8 cellular contexts compared by ENCODE assay signal in genomic region chr1:185157599-185158469, GRCh38. TPM values are rescaled to one million over a fixed set of nuclear protein-coding genes. Genes with fewer than 3 reads are reported as not detected.
DNase-seq lines count a peak whose midpoint lies in the region; ATAC-seq and TF ChIP-seq lines count a peak whose summit lies in the region.

No MANE protein-coding gene starts in this region.

- peaks cover 27% of the 10 kb centered on the region for H3K79me2 ChIP-seq in PC-3 (ENCODE audit: low read length)

- H3K9me2 ChIP-seq in PC-3 (replicated peaks; ENCODE audit: low read length) = no peaks in the 10 kb centered on the region

- intact Hi-C loops in PC-3 (cut with micrococcal nuclease) = loop anchor here (2.0 to 5.0 kb wide), 4 partner anchors 111 to 403 kb away; partner anchors contain the start of genes EDEM3 and RNF2

- H3K4me3 Mint-ChIP-seq in activated CD8-positive, alpha-beta memory T cell treated with anti-CD3 and anti-CD28 coated beads, Interleukin-2, amount 10 ng/mL, durations not matched to agents 7 days and 5 days = peak overlapping the region; percentile 86

- H3K4me1 ChIP-seq in PC-3 (ENCODE audit: insufficient read depth, low read length) (peaks cover 30% of the 10 kb centered on the region), muscle layer of duodenum (ENCODE audit: control insufficient read depth in 1 of 2, insufficient read depth in 2 of 2, low read length in 2 of 2) (peaks cover 19 to 24% of the 10 kb centered on the region in 2 donors)

- DNase-seq in activated CD8-positive, alpha-beta memory T cell treated with anti-CD3 and anti-CD28 coated beads, Interleukin-2, amount 10 ng/mL, durations not matched to agents 7 days and 5 days = no peak
- no peak for DNase-seq in activated CD8-positive, alpha-beta memory T cell treated with anti-CD3 and anti-CD28 coated beads, Interleukin-2, amount 50 U/mL, for 48 hours
- DNase-seq in PC-3 (peak; percentile 5), dermis blood vessel endothelial cell (peak; percentile 20), hepatic stellate cell (ENCODE audit: low spot score) (no peak)

- no peaks in the 10 kb centered on the region for H3K36me3 ChIP-seq in PC-3 (ENCODE audit: low read depth, low read length)
- peaks cover 3 to 7% of the 10 kb centered on the region in 2 donors for H3K36me3 ChIP-seq in muscle layer of duodenum (ENCODE audit: control insufficient read depth in 1 of 2, insufficient read depth in 2 of 2, low read length in 2 of 2)

- H3K9me3 ChIP-seq in PC-3 (ENCODE audit: low read length) (no peaks in the 10 kb centered on the region), muscle layer of duodenum (ENCODE audit: control insufficient read depth in 1 of 2, low read length in 2 of 2) (no peaks in the 10 kb centered on the region)

- H3K9me3 Mint-ChIP-seq in activated CD8-positive, alpha-beta memory T cell treated with anti-CD3 and anti-CD28 coated beads, Interleukin-2, amount 10 ng/mL, durations not matched to agents 7 days and 5 days (ENCODE audit: low read depth) = no peaks in the 10 kb centered on the region

- H3K27ac ChIP-seq in PC-3 (ENCODE audit: low read length) = no peak overlapping the region
- peak overlapping the region; percentile 98 for H3K27ac ChIP-seq in muscle layer of duodenum (ENCODE audit: low read length)

- H3K27me3 Mint-ChIP-seq in activated CD8-positive, alpha-beta memory T cell treated with anti-CD3 and anti-CD28 coated beads, Interleukin-2, amount 10 ng/mL, durations not matched to agents 7 days and 5 days = no peaks in the 10 kb centered on the region

- H4K20me1 ChIP-seq in PC-3 (ENCODE audit: low read length) = no peaks in the 10 kb centered on the region

- H3K27ac Mint-ChIP-seq in activated CD8-positive, alpha-beta memory T cell treated with anti-CD3 and anti-CD28 coated beads, Interleukin-2, amount 10 ng/mL, durations not matched to agents 7 days and 5 days = peak overlapping the region; percentile 97

- ATAC-seq in activated CD8-positive, alpha-beta memory T cell treated with anti-CD3 and anti-CD28 coated beads, Interleukin-2, amount 10 ng/mL, durations not matched to agents 7 days and 5 days = no peak
- ATAC-seq in PC-3 (no peak), GM19463 (IDR thresholded peaks at IDR 0.05; ENCODE audit: unreplicated experiment) (no peak), HG03342 (IDR thresholded peaks at IDR 0.05; ENCODE audit: unreplicated experiment) (no peak)

- H3K4me3 ChIP-seq in PC-3 (ENCODE audit: low read length) = peak overlapping the region; percentile 96
- peak overlapping the region; percentile 94 to 96 for H3K4me3 ChIP-seq in muscle layer of duodenum (ENCODE audit: low read depth in 1 of 2, low read length in 2 of 2)

- CTCF ChIA-PET in activated CD8-positive, alpha-beta memory T cell treated with anti-CD3 and anti-CD28 coated beads, Interleukin-2, amount 10 ng/mL, durations not matched to agents 7 days and 5 days (lab: Charles Lee) = interaction anchor here (1.0 to 6.7 kb wide), 7 partner anchors 10 to 522 kb away, joined by 3 to 63 read pairs (median 9); no protein-coding TSS in a partner anchor
- CTCF ChIA-PET in PC-3 (lab: Charles Lee) = no interaction called here

- TSS peak; percentile 52 for BruUV-seq in PC-3 (replicated peaks; lab: Mats Ljungman, UMichigan)

- POLR2A ChIA-PET in PC-3 (lab: Charles Lee; ENCODE audit: unreplicated experiment) = no interaction called here

- no peak for TF ChIP-seq CTCF in PC-3 (conservative IDR thresholded peaks at IDR 0.05; ENCODE audit: low read depth, low read length)

- H2AFZ ChIP-seq in PC-3 (ENCODE audit: low read length) = peak overlapping the region; percentile 100

- peak overlapping the region; percentile 100 for H3K4me2 ChIP-seq in PC-3 (ENCODE audit: low read length)

- H3F3A ChIP-seq in PC-3 (ENCODE audit: low read length, unreplicated experiment) = no peaks in the 10 kb centered on the region

- peaks cover 2% of the 10 kb centered on the region for H3K36me3 Mint-ChIP-seq in activated CD8-positive, alpha-beta memory T cell treated with anti-CD3 and anti-CD28 coated beads, Interleukin-2, amount 10 ng/mL, durations not matched to agents 7 days and 5 days

- H3K27me3 ChIP-seq in PC-3 (ENCODE audit: low read length) = no peaks in the 10 kb centered on the region
- no peaks in the 10 kb centered on the region for H3K27me3 ChIP-seq in muscle layer of duodenum (ENCODE audit: low read depth, low read length)

- H3K9ac ChIP-seq in PC-3 (ENCODE audit: low read length) = peak overlapping the region; percentile 90; the same call in 1 of the 2 replicates

- peaks cover 47% of the 10 kb centered on the region for H3K4me1 Mint-ChIP-seq in activated CD8-positive, alpha-beta memory T cell treated with anti-CD3 and anti-CD28 coated beads, Interleukin-2, amount 10 ng/mL, durations not matched to agents 7 days and 5 days

RNA-seq across cellular contexts. Expression of gene SWT1, which starts 0.9 kb away (rescaled TPM):
- total RNA-seq in activated CD8-positive, alpha-beta memory T cell treated with anti-CD3 and anti-CD28 coated beads, Interleukin-2, amount 10 ng/mL, durations not matched to agents 7 days and 5 days = 1 to 10 TPM; 2.2 to 2.4 TPM
- total RNA-seq in PC-3 (2014; rRNA removed) (0.69 and 1.5 TPM in 2 replicates), dermis blood vessel endothelial cell (6.4 and 7.1 TPM in 2 replicates)

RNA-seq across cellular contexts. Expression of gene TRMT1L, which starts 1.1 kb away (rescaled TPM):
- total RNA-seq in activated CD8-positive, alpha-beta memory T cell treated with anti-CD3 and anti-CD28 coated beads, Interleukin-2, amount 10 ng/mL, durations not matched to agents 7 days and 5 days = 10 to 100 TPM; 23.2 to 24.4 TPM
- total RNA-seq in PC-3 (2014; rRNA removed) (6.9 and 11.3 TPM in 2 replicates), dermis blood vessel endothelial cell (25.2 and 37.7 TPM in 2 replicates)

Comparison
In these comparisons a context has a peak if more than half of its experiments do, and no peak if none do; other contexts are left out.
1. DNase-seq: peak in PC-3 (single experiment) and dermis blood vessel endothelial cell (single experiment); none in activated CD8-positive, alpha-beta memory T cell treated with anti-CD3 and anti-CD28 coated beads, Interleukin-2, amount 10 ng/mL, durations not matched to agents 7 days and 5 days (single experiment), activated CD8-positive, alpha-beta memory T cell treated with anti-CD3 and anti-CD28 coated beads, Interleukin-2, amount 50 U/mL, for 48 hours (single experiment) and hepatic stellate cell (single experiment).